In genomic region chr1:159936284-159936904, GRCh38 we compare ENCODE assay signal across 8 cellular contexts. TPM values are rescaled to one million over a fixed set of nuclear protein-coding genes. Genes with fewer than 3 reads are reported as not detected.
DNase-seq lines count a peak whose midpoint lies in the region; ATAC-seq and TF ChIP-seq lines count a peak whose summit lies in the region.

No MANE protein-coding gene starts in this region.

- POLR2A ChIA-PET in HEK293 (lab: Yijun Ruan, JAX), result interaction anchor here (0.6 to 7.3 kb wide), 2 partner anchors 12 to 33 kb away, joined by 4 to 41 read pairs; partner anchors contain the start of gene TAGLN2

- H3K4me1 Mint-ChIP-seq in endothelial cell (ENCODE audit: unreplicated experiment), result no peaks in the 10 kb centered on the region
- peaks cover 15% of the 10 kb centered on the region for H3K4me1 Mint-ChIP-seq in stimulated activated effector memory CD8-positive, alpha-beta T cell treated with anti-CD3 and anti-CD28 coated beads, Interleukin-12 subunit alpha, Interleukin-12 subunit beta, amount 100 ng/mL, for 72 hours

- H3K36me3 Mint-ChIP-seq in endothelial cell (ENCODE audit: low read depth, unreplicated experiment), result peaks cover 12% of the 10 kb centered on the region
- H3K36me3 Mint-ChIP-seq in stimulated activated effector memory CD8-positive, alpha-beta T cell treated with anti-CD3 and anti-CD28 coated beads, Interleukin-12 subunit alpha, Interleukin-12 subunit beta, amount 100 ng/mL, for 72 hours, result peaks cover 2% of the 10 kb centered on the region

- TF ChIP-seq CTCF in HEK293 (tag by site-specific recombination; IDR thresholded peaks at IDR 0.05) (peak; percentile 96), endothelial cell (IDR thresholded peaks at IDR 0.05; ENCODE audit: unreplicated experiment) (peak; percentile 99)

- peak; percentile 65 for ATAC-seq in stimulated activated effector memory CD8-positive, alpha-beta T cell treated with anti-CD3 and anti-CD28 coated beads, Interleukin-12 subunit alpha, Interleukin-12 subunit beta, amount 100 ng/mL, for 72 hours
- ATAC-seq in HG03565 (IDR thresholded peaks at IDR 0.05; ENCODE audit: unreplicated experiment), result no peak

- DNase-seq in COR-L47 (lab: John Stamatoyannopoulos, UW) (peak; percentile 48), NCI-H748 treated with DMSO at 0.1 percent for 48 hours (lab: John Stamatoyannopoulos, UW) (peak; percentile 24), endothelial cell (ENCODE audit: low spot score) (peak; percentile 93)
- peak; percentile 98 for DNase-seq in activated CD8-positive, alpha-beta memory T cell treated with anti-CD3 and anti-CD28 coated beads for 24 hours
- DNase-seq in stimulated activated effector memory CD8-positive, alpha-beta T cell treated with anti-CD3 and anti-CD28 coated beads, Interleukin-12 subunit alpha, Interleukin-12 subunit beta, amount 100 ng/mL, for 72 hours (ENCODE audit: low spot score in 2 of 2), result peak; percentile 93 to 97

- H3K36me3 ChIP-seq in HEK293 (ENCODE audit: control insufficient read depth in 2 of 2, insufficient read depth in 1 of 2, low read length in 2 of 2), result no peaks in the 10 kb centered on the region
- no peaks in the 10 kb centered on the region for H3K36me3 ChIP-seq in mucosa of stomach (ENCODE audit: control insufficient read depth, insufficient read depth, low read length)

- no peaks in the 10 kb centered on the region for H3K9me3 Mint-ChIP-seq in endothelial cell (ENCODE audit: unreplicated experiment)
- H3K9me3 Mint-ChIP-seq in stimulated activated effector memory CD8-positive, alpha-beta T cell treated with anti-CD3 and anti-CD28 coated beads, Interleukin-12 subunit alpha, Interleukin-12 subunit beta, amount 100 ng/mL, for 72 hours, result no peaks in the 10 kb centered on the region

- H3K4me3 Mint-ChIP-seq in endothelial cell (ENCODE audit: unreplicated experiment), result no peak overlapping the region
- no peak overlapping the region for H3K4me3 Mint-ChIP-seq in stimulated activated effector memory CD8-positive, alpha-beta T cell treated with anti-CD3 and anti-CD28 coated beads, Interleukin-12 subunit alpha, Interleukin-12 subunit beta, amount 100 ng/mL, for 72 hours

- no peak overlapping the region for H3K27ac ChIP-seq in HEK293 (ENCODE audit: extremely low read depth, low read depth, low read length)

- no peaks in the 10 kb centered on the region for H3K9me3 ChIP-seq in HEK293 (ENCODE audit: control insufficient read depth, insufficient read depth, low read depth, low read length)
- H3K9me3 ChIP-seq in mucosa of stomach (ENCODE audit: control insufficient read depth, low read length), result no peaks in the 10 kb centered on the region

- H3K27me3 ChIP-seq in mucosa of stomach (ENCODE audit: control insufficient read depth, insufficient read depth, low read length), result no peaks in the 10 kb centered on the region

- H3K9ac ChIP-seq in mucosa of stomach (ENCODE audit: low read length), result peak overlapping the region; percentile 38

- H3K4me3 ChIP-seq in HEK293 (ENCODE audit: low read depth, low read length) (no peak overlapping the region), mucosa of stomach (ENCODE audit: low read length) (no peak overlapping the region)

- CTCF ChIA-PET in HEK293 (lab: Yijun Ruan, JAX), result interaction anchor here (0.5 to 19.3 kb wide), 24 partner anchors 8 to 1698 kb away, joined by 3 to 353 read pairs (median 4); partner anchors contain the start of genes IGSF9 and SLAMF9

- H3K27ac Mint-ChIP-seq in endothelial cell (ENCODE audit: unreplicated experiment), result no peak overlapping the region
- no peak overlapping the region for H3K27ac Mint-ChIP-seq in stimulated activated effector memory CD8-positive, alpha-beta T cell treated with anti-CD3 and anti-CD28 coated beads, Interleukin-12 subunit alpha, Interleukin-12 subunit beta, amount 100 ng/mL, for 72 hours

- H3K27me3 Mint-ChIP-seq in endothelial cell (ENCODE audit: unreplicated experiment), result peaks cover 22% of the 10 kb centered on the region

- no peaks in the 10 kb centered on the region for H3K4me1 ChIP-seq in HEK293 (ENCODE audit: control insufficient read depth, insufficient read depth, low read length)
- peaks cover 58% of the 10 kb centered on the region for H3K4me1 ChIP-seq in mucosa of stomach (ENCODE audit: control insufficient read depth, insufficient read depth, low read length)

TF ChIP-seq in HEK293, 187 proteins besides CTCF, POLR2A, EP300 and RAD21:
- TF ChIP-seq ZNF513 (tag by site-specific recombination; IDR thresholded peaks at IDR 0.05) (peak; percentile 76), GLIS2 (tag by site-specific recombination; IDR thresholded peaks at IDR 0.05) (0 out of 2 replicates have a peak, but pooled peaks have one; percentile 26), ZNF184 (tag by site-specific recombination; IDR thresholded peaks at IDR 0.05) (no peak), ZNF600 (tag by site-specific recombination; IDR thresholded peaks at IDR 0.05) (peak; percentile 99), ZNF366 (tag by site-specific recombination; conservative IDR thresholded peaks at IDR 0.05) (0 out of 2 replicates have a peak, but pooled peaks have one; percentile 29), SCRT2 (tag by site-specific recombination; IDR thresholded peaks at IDR 0.05) (peak; percentile 56), ZNF654 (tag by site-specific recombination; IDR thresholded peaks at IDR 0.05; ENCODE audit: low read depth) (peak; percentile 78), ZFP37 (tag by site-specific recombination; IDR thresholded peaks at IDR 0.05) (peak; percentile 36; the same call in 1 of the 2 replicates), HIC1 (tag by site-specific recombination; IDR thresholded peaks at IDR 0.05) (0 out of 2 replicates have a peak, but pooled peaks have one; percentile 25), ZNF2 (tag by site-specific recombination; IDR thresholded peaks at IDR 0.05) (0 out of 2 replicates have a peak, but pooled peaks have one; percentile 26), ZNF660 (tag by site-specific recombination; IDR thresholded peaks at IDR 0.05) (no peak)

RNA-seq across cellular contexts. Expression of gene IGSF9, which starts 9.0 kb away (rescaled TPM):
- 2.2 TPM for total RNA-seq in endothelial cell (ENCODE audit: unreplicated experiment)

RNA-seq across cellular contexts. Expression of gene TAGLN2, which starts 11.1 kb away (rescaled TPM):
- total RNA-seq in endothelial cell (ENCODE audit: unreplicated experiment), result 95.2 TPM

RNA-seq across cellular contexts. Expression of gene SLAMF9, which starts 17.6 kb away (rescaled TPM):
- not detected for total RNA-seq in endothelial cell (ENCODE audit: unreplicated experiment)

RNA-seq across cellular contexts. Expression of gene CFAP45, which starts 36.4 kb away (rescaled TPM):
- total RNA-seq in endothelial cell (ENCODE audit: unreplicated experiment), result 1.0 TPM

Comparison
In these comparisons a context has a peak if more than half of its experiments do, and no peak if none do; other contexts are left out.
1. DNase-seq: peak in every context shown above with its lines; median percentile 98 in activated CD8-positive, alpha-beta memory T cell treated with anti-CD3 and anti-CD28 coated beads for 24 hours; 95 in stimulated activated effector memory CD8-positive, alpha-beta T cell treated with anti-CD3 and anti-CD28 coated beads, Interleukin-12 subunit alpha, Interleukin-12 subunit beta, amount 100 ng/mL, for 72 hours; 93 in endothelial cell; 48 in COR-L47; 24 in NCI-H748 treated with DMSO at 0.1 percent for 48 hours.